Comparison of ENCODE assay signal across 8 cellular contexts in the genomic region with DNA sequence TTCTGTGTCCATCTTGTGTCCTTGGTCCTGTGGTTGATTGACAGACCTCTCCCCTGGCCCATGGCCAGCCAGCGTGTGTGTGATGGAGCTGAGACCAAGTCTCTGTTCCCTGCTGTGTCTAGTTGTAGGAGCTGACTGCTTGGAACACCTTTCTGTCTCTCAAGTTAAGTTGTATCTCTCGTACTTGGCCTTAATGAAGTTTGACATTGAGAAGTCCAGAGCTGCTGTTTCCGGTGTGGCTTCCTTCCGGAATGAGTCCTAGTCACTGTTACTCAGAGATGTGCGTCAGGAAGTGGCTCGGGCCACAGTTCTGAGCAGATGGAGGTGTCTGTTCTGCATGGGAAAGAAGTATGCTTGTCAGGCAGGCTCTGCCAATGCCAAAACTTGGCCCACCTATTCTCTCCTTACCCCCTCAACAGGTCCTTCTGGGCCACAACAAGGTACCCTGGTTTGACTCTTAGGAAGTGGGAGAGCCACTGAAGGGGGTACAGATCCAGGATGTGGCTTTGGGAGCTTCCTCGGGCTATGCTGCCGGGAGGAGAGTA. TPM values are rescaled to one million over a fixed set of nuclear protein-coding genes. Genes with fewer than 3 reads are reported as not detected.
DNase-seq lines count a peak whose midpoint lies in the region; ATAC-seq and TF ChIP-seq lines count a peak whose summit lies in the region.

No MANE protein-coding gene starts in this region.

- no peak for TF ChIP-seq CTCF in omental fat pad (IDR thresholded peaks at IDR 0.05)

- peak; percentile 14 for ATAC-seq in left ventricle myocardium superior
- no peak for ATAC-seq in omental fat pad (ENCODE audit: low FRiP score)
- no peak for ATAC-seq in GM18517 (IDR thresholded peaks at IDR 0.05; ENCODE audit: unreplicated experiment)

- intact Hi-C loops in left ventricle myocardium superior (cut with micrococcal nuclease): no loop called here

- DNase-seq in DMS 273 (lab: John Stamatoyannopoulos, UW; ENCODE audit: unreplicated experiment) (peak; percentile 63), DMS 273 treated with DMSO at 0.1 percent for 48 hours (lab: John Stamatoyannopoulos, UW) (no peak), RPMI7951 (ENCODE audit: low read depth) (peak; percentile 82), left ventricle myocardium superior (peak; percentile 68), omental fat pad (ENCODE audit: low spot score) (no peak)
- DNase-seq in activated effector memory CD4-positive, alpha-beta T cell treated with anti-CD3 and anti-CD28 coated beads, Interleukin-2, amount 50 U/mL, for 16 hours: peak; percentile 87
- DNase-seq in stimulated activated CD4-positive, alpha-beta T cell treated with anti-CD3 and anti-CD28 coated beads, Interleukin-4, amount 100 ng/mL, for 4 hours: peak; percentile 33 to 72

RNA-seq across cellular contexts. Expression of gene GATAD2A, which starts 54.3 kb away (rescaled TPM):
- 21.9 and 23.9 TPM in 2 replicates for total RNA-seq in RPMI7951 (2014; rRNA removed; shearing (Covaris generic))
- total RNA-seq in left ventricle myocardium superior: 29.7 TPM
- total RNA-seq in omental fat pad: 10 to 100 TPM; 25.9 to 80.3 (median 35.9) TPM

RNA-seq across cellular contexts. Expression of gene TSSK6, which starts 55.6 kb away (rescaled TPM):
- total RNA-seq in RPMI7951 (2014; rRNA removed; shearing (Covaris generic)): 0.68 and 0.96 TPM in 2 replicates
- total RNA-seq in left ventricle myocardium superior (0.67 TPM), omental fat pad (1 to 10 TPM in 2 of 4 donors, under 1 TPM in 1, not detected in 1; 0.75 to 3.6 (median 1.3) TPM)

RNA-seq across cellular contexts. Expression of gene NDUFA13, which starts 56.2 kb away (rescaled TPM):
- total RNA-seq in RPMI7951 (2014; rRNA removed; shearing (Covaris generic)): 282 and 300 TPM in 2 replicates
- total RNA-seq in left ventricle myocardium superior (1,297 TPM), omental fat pad (10 to 100 TPM; 57.4 to 97.2 (median 63.9) TPM)

Comparison
In these comparisons a context has a peak if more than half of its experiments do, and no peak if none do; other contexts are left out.
1. DNase-seq: peak in DMS 273 (single experiment), RPMI7951 (single experiment), activated effector memory CD4-positive, alpha-beta T cell treated with anti-CD3 and anti-CD28 coated beads, Interleukin-2, amount 50 U/mL, for 16 hours (single experiment), left ventricle myocardium superior (single experiment) and stimulated activated CD4-positive, alpha-beta T cell treated with anti-CD3 and anti-CD28 coated beads, Interleukin-4, amount 100 ng/mL, for 4 hours (2 of 2); none in DMS 273 treated with DMSO at 0.1 percent for 48 hours (single experiment) and omental fat pad (single experiment).